In the genomic region with DNA sequence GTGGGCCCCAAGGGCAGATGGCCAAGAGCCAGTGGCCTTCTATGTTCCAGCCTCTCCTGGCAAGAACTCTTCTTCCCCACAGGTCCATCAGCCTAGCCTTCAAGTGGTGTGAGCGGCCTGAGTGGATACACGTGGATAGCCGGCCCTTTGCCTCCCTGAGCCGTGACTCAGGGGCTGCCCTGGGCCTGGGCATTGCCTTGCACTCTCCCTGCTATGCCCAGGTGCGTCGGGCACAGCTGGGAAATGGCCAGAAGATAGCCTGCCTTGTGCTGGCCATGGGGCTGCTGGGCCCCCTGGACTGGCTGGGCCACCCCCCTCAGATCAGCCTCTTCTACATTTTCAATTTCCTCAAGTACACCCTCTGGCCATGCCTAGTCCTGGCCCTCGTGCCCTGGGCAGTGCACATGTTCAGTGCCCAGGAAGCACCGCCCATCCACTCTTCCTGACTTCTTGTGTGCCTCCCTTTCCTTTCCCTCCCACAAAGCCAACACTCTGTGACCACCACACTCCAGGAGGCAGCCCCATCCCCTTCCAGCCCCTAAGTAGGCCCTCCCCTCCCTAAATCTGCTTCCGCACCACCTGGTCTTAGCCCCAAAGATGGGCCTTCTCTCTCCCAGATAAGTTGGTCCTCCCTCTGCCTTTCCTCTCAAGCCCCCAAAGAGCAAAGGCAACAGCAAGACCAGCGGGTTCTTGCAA, we compare ENCODE assay signal across 1 cellular context.
TF ChIP-seq lines count a peak whose summit lies in the region.

No MANE protein-coding gene starts in this region.

TF ChIP-seq in IMR-90, 13 proteins besides CTCF, POLR2A, EP300 and RAD21:
- TF ChIP-seq, protein P1, sequence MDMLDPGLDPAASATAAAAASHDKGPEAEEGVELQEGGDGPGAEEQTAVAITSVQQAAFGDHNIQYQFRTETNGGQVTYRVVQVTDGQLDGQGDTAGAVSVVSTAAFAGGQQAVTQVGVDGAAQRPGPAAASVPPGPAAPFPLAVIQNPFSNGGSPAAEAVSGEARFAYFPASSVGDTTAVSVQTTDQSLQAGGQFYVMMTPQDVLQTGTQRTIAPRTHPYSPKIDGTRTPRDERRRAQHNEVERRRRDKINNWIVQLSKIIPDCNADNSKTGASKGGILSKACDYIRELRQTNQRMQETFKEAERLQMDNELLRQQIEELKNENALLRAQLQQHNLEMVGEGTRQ (IDR thresholded peaks at IDR 0.05; ENCODE audit: low read depth, low read length) = no peak
- no peak for TF ChIP-seq MAZ (IDR thresholded peaks at IDR 0.05; ENCODE audit: borderline replicate concordance, low read depth, low read length)
- TF ChIP-seq NFE2L2 (IDR thresholded peaks at IDR 0.05; ENCODE audit: low read depth, low read length) = no peak
- TF ChIP-seq MXI1 (IDR thresholded peaks at IDR 0.05; ENCODE audit: borderline replicate concordance, low read depth, low read length) = no peak
- no peak for TF ChIP-seq RFX5 (IDR thresholded peaks at IDR 0.05; ENCODE audit: low read depth, low read length)
- no peak for TF ChIP-seq BHLHE40 (IDR thresholded peaks at IDR 0.05; ENCODE audit: low read depth, low read length)
- TF ChIP-seq MAFK (IDR thresholded peaks at IDR 0.05; ENCODE audit: low read depth, low read length) = no peak
- no peak for TF ChIP-seq CHD1 (IDR thresholded peaks at IDR 0.05; ENCODE audit: low read depth, low read length)
